In the genomic region with DNA sequence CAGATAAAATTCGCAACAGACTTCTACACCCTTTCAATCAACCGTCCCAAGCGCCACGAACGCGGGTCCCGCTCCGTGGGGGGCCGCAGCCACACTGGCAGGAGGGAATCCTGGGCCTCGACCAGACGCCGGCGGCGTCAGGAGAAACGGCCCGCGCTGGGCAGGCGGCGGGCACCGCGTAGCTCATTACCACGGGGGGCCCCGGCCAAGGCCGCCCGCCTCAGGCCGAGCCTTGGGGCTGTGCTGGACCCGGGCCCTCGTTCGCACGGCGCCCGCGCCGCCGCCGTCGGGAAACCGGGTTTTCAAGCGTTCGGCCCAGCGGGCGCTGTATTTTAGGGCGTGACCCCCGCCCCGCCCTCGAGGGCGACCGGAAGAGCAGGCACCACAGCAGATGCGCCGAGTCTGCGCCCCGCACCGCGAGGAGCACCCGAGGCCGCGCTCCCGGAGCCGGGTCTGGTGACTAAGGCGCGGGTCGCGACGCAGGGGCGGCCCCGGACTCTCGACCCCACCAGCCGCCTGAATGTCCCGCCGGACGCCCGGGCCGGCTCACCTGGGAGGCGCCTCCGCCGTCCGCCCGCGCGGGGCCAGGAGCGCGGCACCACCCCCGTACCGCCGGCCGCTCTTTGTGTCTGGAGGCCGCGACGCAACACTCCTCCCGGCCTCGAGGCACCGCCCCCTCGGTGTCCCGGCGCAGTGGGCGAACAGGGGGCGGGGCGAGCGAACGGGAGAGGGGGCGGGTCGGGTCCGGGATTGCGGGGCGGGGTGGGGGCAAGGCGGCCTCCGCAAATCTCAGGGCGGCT, we compare ENCODE assay signal across 1 cellular context.
TF ChIP-seq lines count a peak whose summit lies in the region.

A gene (minus strand): TSS at position 627 of the 800 bp plus-strand sequence. CDS start 58,944 bp downstream, outside the sequence.

TF ChIP-seq in HepG2, 621 proteins besides CTCF, POLR2A, EP300 and RAD21 (continued from another document):
- no peak for TF ChIP-seq MEF2D (CRISPR knock-in tag; IDR thresholded peaks at IDR 0.05)
- TF ChIP-seq ERF (CRISPR knock-in tag; IDR thresholded peaks at IDR 0.05): no peak; the same call in 1 of the 2 replicates
- TF ChIP-seq, protein P1, sequence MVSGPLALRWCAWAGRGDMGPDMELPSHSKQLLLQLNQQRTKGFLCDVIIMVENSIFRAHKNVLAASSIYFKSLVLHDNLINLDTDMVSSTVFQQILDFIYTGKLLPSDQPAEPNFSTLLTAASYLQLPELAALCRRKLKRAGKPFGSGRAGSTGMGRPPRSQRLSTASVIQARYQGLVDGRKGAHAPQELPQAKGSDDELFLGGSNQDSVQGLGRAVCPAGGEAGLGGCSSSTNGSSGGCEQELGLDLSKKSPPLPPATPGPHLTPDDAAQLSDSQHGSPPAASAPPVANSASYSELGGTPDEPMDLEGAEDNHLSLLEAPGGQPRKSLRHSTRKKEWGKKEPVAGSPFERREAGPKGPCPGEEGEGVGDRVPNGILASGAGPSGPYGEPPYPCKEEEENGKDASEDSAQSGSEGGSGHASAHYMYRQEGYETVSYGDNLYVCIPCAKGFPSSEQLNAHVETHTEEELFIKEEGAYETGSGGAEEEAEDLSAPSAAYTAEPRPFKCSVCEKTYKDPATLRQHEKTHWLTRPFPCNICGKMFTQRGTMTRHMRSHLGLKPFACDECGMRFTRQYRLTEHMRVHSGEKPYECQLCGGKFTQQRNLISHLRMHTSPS (CRISPR knock-in tag; IDR thresholded peaks at IDR 0.05; ENCODE audit: low read depth): peak; percentile 84
- peak; percentile 87 for TF ChIP-seq HNRNPK (IDR thresholded peaks at IDR 0.05; ENCODE audit: low read depth, low read length, poor library complexity, severe bottlenecking)
- no peak for TF ChIP-seq SOX13 (IDR thresholded peaks at IDR 0.05)
- TF ChIP-seq SOX13 (CRISPR knock-in tag; conservative IDR thresholded peaks at IDR 0.05 in 1 of 2, IDR thresholded peaks at IDR 0.05 in 1 of 2): no peak; a peak in 2 of 4 replicates
- peak; percentile 8; the same call in 1 of the 2 replicates for TF ChIP-seq ZNF720 (CRISPR knock-in tag; IDR thresholded peaks at IDR 0.05)
- no peak for TF ChIP-seq WIZ (CRISPR knock-in tag; IDR thresholded peaks at IDR 0.05)
- TF ChIP-seq ZFP36L1 (CRISPR knock-in tag; IDR thresholded peaks at IDR 0.05): no peak
- TF ChIP-seq YEATS4 (CRISPR knock-in tag; IDR thresholded peaks at IDR 0.05; ENCODE audit: borderline replicate concordance): peak; percentile 89
- no peak for TF ChIP-seq ZSCAN30 (CRISPR knock-in tag; IDR thresholded peaks at IDR 0.05)
- TF ChIP-seq, protein P2, sequence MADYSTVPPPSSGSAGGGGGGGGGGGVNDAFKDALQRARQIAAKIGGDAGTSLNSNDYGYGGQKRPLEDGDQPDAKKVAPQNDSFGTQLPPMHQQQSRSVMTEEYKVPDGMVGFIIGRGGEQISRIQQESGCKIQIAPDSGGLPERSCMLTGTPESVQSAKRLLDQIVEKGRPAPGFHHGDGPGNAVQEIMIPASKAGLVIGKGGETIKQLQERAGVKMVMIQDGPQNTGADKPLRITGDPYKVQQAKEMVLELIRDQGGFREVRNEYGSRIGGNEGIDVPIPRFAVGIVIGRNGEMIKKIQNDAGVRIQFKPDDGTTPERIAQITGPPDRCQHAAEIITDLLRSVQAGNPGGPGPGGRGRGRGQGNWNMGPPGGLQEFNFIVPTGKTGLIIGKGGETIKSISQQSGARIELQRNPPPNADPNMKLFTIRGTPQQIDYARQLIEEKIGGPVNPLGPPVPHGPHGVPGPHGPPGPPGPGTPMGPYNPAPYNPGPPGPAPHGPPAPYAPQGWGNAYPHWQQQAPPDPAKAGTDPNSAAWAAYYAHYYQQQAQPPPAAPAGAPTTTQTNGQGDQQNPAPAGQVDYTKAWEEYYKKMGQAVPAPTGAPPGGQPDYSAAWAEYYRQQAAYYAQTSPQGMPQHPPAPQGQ (CRISPR knock-in tag; IDR thresholded peaks at IDR 0.05; ENCODE audit: borderline replicate concordance): peak; percentile 85; the same call in 1 of the 2 replicates
- TF ChIP-seq ELF1 (CRISPR knock-in tag; IDR thresholded peaks at IDR 0.05): peak; percentile 47
- TF ChIP-seq SIN3A (IDR thresholded peaks at IDR 0.05; ENCODE audit: borderline replicate concordance, low read depth, low read length): peak; percentile 83; the same call in 1 of the 2 replicates
- TF ChIP-seq ARNT2 (CRISPR knock-in tag; IDR thresholded peaks at IDR 0.05; ENCODE audit: low read depth): peak; percentile 91
- peak; percentile 59; the same call in 1 of the 2 replicates for TF ChIP-seq ZBTB7B (CRISPR knock-in tag; IDR thresholded peaks at IDR 0.05)
- 0 out of 2 replicates have a peak, but pooled peaks have one; percentile 7 for TF ChIP-seq ZNF749 (CRISPR knock-in tag; IDR thresholded peaks at IDR 0.05; ENCODE audit: borderline replicate concordance)
- TF ChIP-seq, protein P3, sequence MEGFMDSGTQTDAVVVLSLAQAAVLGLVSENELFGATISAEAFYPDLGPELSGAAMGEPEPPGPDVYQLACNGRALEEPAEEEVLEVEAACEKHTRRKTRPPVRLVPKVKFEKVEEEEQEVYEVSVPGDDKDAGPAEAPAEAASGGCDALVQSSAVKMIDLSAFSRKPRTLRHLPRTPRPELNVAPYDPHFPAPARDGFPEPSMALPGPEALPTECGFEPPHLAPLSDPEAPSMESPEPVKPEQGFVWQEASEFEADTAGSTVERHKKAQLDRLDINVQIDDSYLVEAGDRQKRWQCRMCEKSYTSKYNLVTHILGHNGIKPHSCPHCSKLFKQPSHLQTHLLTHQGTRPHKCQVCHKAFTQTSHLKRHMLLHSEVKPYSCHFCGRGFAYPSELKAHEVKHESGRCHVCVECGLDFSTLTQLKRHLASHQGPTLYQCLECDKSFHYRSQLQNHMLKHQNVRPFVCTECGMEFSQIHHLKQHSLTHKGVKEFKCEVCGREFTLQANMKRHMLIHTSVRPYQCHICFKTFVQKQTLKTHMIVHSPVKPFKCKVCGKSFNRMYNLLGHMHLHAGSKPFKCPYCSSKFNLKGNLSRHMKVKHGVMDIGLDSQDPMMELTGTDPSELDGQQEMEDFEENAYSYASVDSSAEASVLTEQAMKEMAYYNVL (CRISPR knock-in tag; IDR thresholded peaks at IDR 0.05; ENCODE audit: borderline replicate concordance): no peak
- no peak for TF ChIP-seq ZNF251 (CRISPR knock-in tag; IDR thresholded peaks at IDR 0.05)
- no peak for TF ChIP-seq ONECUT2 (CRISPR knock-in tag; IDR thresholded peaks at IDR 0.05)
- peak; percentile 93; the same call in 1 of the 2 replicates for TF ChIP-seq GLI4 (CRISPR knock-in tag; IDR thresholded peaks at IDR 0.05; ENCODE audit: borderline replicate concordance)
- peak; percentile 12; the same call in 1 of the 2 replicates for TF ChIP-seq CBX5 (CRISPR knock-in tag; IDR thresholded peaks at IDR 0.05; ENCODE audit: borderline replicate concordance)
- peak; percentile 47 for TF ChIP-seq REPIN1 (CRISPR knock-in tag; IDR thresholded peaks at IDR 0.05; ENCODE audit: borderline replicate concordance, low read depth)
- TF ChIP-seq ZNF260 (CRISPR knock-in tag; IDR thresholded peaks at IDR 0.05; ENCODE audit: borderline replicate concordance, low read depth): no peak
- TF ChIP-seq ZNF12 (CRISPR knock-in tag; IDR thresholded peaks at IDR 0.05): no peak; the same call in 1 of the 2 replicates
- no peak for TF ChIP-seq MIER2 (CRISPR knock-in tag; IDR thresholded peaks at IDR 0.05)
- TF ChIP-seq, protein P4, sequence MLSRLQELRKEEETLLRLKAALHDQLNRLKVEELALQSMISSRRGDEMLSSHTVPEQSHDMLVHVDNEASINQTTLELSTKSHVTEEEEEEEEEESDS (CRISPR knock-in tag; IDR thresholded peaks at IDR 0.05; ENCODE audit: borderline replicate concordance): peak; percentile 92; the same call in 1 of the 2 replicates
- TF ChIP-seq, protein P5, sequence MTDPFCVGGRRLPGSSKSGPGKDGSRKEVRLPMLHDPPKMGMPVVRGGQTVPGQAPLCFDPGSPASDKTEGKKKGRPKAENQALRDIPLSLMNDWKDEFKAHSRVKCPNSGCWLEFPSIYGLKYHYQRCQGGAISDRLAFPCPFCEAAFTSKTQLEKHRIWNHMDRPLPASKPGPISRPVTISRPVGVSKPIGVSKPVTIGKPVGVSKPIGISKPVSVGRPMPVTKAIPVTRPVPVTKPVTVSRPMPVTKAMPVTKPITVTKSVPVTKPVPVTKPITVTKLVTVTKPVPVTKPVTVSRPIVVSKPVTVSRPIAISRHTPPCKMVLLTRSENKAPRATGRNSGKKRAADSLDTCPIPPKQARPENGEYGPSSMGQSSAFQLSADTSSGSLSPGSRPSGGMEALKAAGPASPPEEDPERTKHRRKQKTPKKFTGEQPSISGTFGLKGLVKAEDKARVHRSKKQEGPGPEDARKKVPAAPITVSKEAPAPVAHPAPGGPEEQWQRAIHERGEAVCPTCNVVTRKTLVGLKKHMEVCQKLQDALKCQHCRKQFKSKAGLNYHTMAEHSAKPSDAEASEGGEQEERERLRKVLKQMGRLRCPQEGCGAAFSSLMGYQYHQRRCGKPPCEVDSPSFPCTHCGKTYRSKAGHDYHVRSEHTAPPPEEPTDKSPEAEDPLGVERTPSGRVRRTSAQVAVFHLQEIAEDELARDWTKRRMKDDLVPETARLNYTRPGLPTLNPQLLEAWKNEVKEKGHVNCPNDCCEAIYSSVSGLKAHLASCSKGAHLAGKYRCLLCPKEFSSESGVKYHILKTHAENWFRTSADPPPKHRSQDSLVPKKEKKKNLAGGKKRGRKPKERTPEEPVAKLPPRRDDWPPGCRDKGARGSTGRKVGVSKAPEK (CRISPR knock-in tag; IDR thresholded peaks at IDR 0.05; ENCODE audit: borderline replicate concordance): no peak
- TF ChIP-seq ZNF543 (CRISPR knock-in tag; IDR thresholded peaks at IDR 0.05): peak; percentile 93; the same call in 1 of the 2 replicates
- TF ChIP-seq KAT7 (CRISPR knock-in tag; IDR thresholded peaks at IDR 0.05; ENCODE audit: borderline replicate concordance): peak; percentile 2; the same call in 1 of the 2 replicates
TF ChIP-seq in HepG2: peak in this region for 323.
